Comparison of ENCODE assay signal across 9 cellular contexts in the genomic region with DNA sequence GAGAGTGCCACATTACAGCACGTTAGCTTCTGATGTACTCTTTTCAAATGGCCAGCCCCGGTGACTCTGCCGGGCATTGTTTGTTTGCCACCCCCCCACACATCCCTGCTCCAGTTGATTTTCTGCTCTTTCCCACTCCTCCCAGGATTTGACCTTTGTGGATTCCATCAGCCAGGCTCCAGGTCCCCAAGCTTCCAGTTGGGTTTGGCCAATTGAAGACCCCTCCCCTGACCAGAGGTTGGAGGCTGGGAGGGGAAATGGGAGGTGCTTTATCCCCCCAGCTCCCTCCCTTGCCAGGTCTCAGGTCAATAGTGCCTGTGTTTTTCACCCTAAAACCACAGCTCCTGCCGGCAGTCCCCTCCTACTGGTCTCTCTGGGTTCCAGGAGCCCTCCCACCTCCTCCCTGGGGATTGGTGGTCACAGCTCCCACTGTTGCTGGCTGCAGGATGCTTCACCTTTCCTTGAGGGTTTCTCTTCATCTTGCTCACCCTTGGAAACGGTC. TPM values are rescaled to one million over a fixed set of nuclear protein-coding genes. Genes with fewer than 3 reads are reported as not detected.
DNase-seq lines count a peak whose midpoint lies in the region; ATAC-seq and TF ChIP-seq lines count a peak whose summit lies in the region.
"Had no signal": no experiment of that assay in that cellular context is flagged by ENCODE, and none has a peak within 500 bp of the region (broad histone marks: within the 10 kb centered on the region; RNA-seq: fewer than 3 reads in every experiment).

No MANE protein-coding gene starts in this region.

- no peak overlapping the region for H3K27ac Mint-ChIP-seq in WTC11

- peak overlapping the region in 1 of 2 donors; percentile 32 for H3K9ac ChIP-seq in liver (ENCODE audit: low read depth in 1 of 2, low read length in 2 of 2)

- CTCF ChIA-PET in WTC11 (lab: Charles Lee): interaction anchor here (0.9 to 3.4 kb wide), 13 partner anchors 9 to 266 kb away, joined by 3 to 9 read pairs (median 5); a partner anchor contains a TSS

- no peak for TF ChIP-seq EP300 in tibial nerve (IDR thresholded peaks at IDR 0.05)

- H3K27me3 Mint-ChIP-seq in WTC11 (ENCODE audit: low read depth): no peaks in the 10 kb centered on the region

- TF ChIP-seq CTCF in WTC11 (IDR thresholded peaks at IDR 0.05) (no peak), liver (IDR thresholded peaks at IDR 0.05; ENCODE audit: low read depth, low read length, missing input control) (no peak), tibial nerve (IDR thresholded peaks at IDR 0.05) (no peak)

- H3K9me3 ChIP-seq in liver (ENCODE audit: control insufficient read depth in 4 of 4, low read length in 3 of 4): no peaks in the 10 kb centered on the region
- H3K9me3 ChIP-seq in tibial nerve: no peaks in the 10 kb centered on the region

- peaks cover 43% of the 10 kb centered on the region for H3K4me1 Mint-ChIP-seq in WTC11

- H3K4me3 Mint-ChIP-seq in WTC11: no peak overlapping the region

- POLR2A ChIA-PET in WTC11 (lab: Charles Lee): interaction anchor here (1.1 to 1.6 kb wide), 2 partner anchors 35 to 40 kb away, joined by 3 to 5 read pairs; a partner anchor contains a TSS

- ATAC-seq in WTC11 (peak; percentile 79), HG02884 (IDR thresholded peaks at IDR 0.05; ENCODE audit: unreplicated experiment) (no peak)

- no peaks in the 10 kb centered on the region for H3K9me3 Mint-ChIP-seq in WTC11

- H3K36me3 ChIP-seq in liver (ENCODE audit: control insufficient read depth in 4 of 4, insufficient read depth in 3 of 4, low read depth in 1 of 4, low read length in 3 of 4) (peaks cover 0 to 2% (median under 1%) of the 10 kb centered on the region in 4 donors), tibial nerve (peaks cover 0 to 10% (median 0%) of the 10 kb centered on the region in 3 donors)

- peak; percentile 61 for DNase-seq in activated effector memory CD4-positive, alpha-beta T cell treated with anti-CD3 and anti-CD28 coated beads, Interleukin-2, amount 50 U/mL, for 16 hours
- DNase-seq in activated effector memory CD4-positive, alpha-beta T cell treated with Interleukin-2 at 50 U/mL for 16 hours: no peak
- DNase-seq in WTC11 (ENCODE audit: low spot score) (no peak), tibial nerve (ENCODE audit: low spot score in 2 of 2) (no peak), DMS 273 treated with DMSO at 0.1 percent for 48 hours (lab: John Stamatoyannopoulos, UW) (no peak), iPS-NIHi11 (ENCODE audit: low spot score) (no peak)
- DNase-seq: NCI-H1436 treated with DMSO at 0.1 percent for 48 hours had no signal

- TF ChIP-seq RAD21 in liver (IDR thresholded peaks at IDR 0.05): no peak

- TF ChIP-seq POLR2A in tibial nerve (IDR thresholded peaks at IDR 0.05): no peak

- H3K36me3 Mint-ChIP-seq in WTC11: no peaks in the 10 kb centered on the region

- H3K4me3 ChIP-seq in liver (ENCODE audit: low read depth in 1 of 3, low read length in 3 of 3) (no peak overlapping the region), tibial nerve (no peak overlapping the region)

- 66% methylated on average over 5 of the region's 5 CpGs for WGBS in liver
- 41 to 50% methylated on average over 5 of the region's 5 CpGs for WGBS in tibial nerve, 2 donors

- H3K4me1 ChIP-seq in liver (ENCODE audit: control insufficient read depth in 4 of 4, insufficient read depth in 4 of 4, low read length in 3 of 4) (peaks cover 25 to 55% (median 49%) of the 10 kb centered on the region in 4 donors), tibial nerve (peaks cover 0 to 54% (median 40%) of the 10 kb centered on the region in 4 donors)

- H3K27ac ChIP-seq in liver (ENCODE audit: low read depth in 1 of 2, low read length in 2 of 2) (peak overlapping the region; percentile 73 to 92), tibial nerve (peak overlapping the region; percentile 27 to 88 (median 76))

- no peaks in the 10 kb centered on the region for H3K27me3 ChIP-seq in liver (ENCODE audit: control insufficient read depth in 4 of 4, insufficient read depth in 4 of 4, low read length in 3 of 4)
- H3K27me3 ChIP-seq in tibial nerve: no peaks in the 10 kb centered on the region

TF ChIP-seq in WTC11, 78 proteins besides CTCF, POLR2A, EP300 and RAD21 (continues in another document):
- TF ChIP-seq JAZF1 (CRISPR knock-in tag; IDR thresholded peaks at IDR 0.05): no peak
- TF ChIP-seq, protein P1, sequence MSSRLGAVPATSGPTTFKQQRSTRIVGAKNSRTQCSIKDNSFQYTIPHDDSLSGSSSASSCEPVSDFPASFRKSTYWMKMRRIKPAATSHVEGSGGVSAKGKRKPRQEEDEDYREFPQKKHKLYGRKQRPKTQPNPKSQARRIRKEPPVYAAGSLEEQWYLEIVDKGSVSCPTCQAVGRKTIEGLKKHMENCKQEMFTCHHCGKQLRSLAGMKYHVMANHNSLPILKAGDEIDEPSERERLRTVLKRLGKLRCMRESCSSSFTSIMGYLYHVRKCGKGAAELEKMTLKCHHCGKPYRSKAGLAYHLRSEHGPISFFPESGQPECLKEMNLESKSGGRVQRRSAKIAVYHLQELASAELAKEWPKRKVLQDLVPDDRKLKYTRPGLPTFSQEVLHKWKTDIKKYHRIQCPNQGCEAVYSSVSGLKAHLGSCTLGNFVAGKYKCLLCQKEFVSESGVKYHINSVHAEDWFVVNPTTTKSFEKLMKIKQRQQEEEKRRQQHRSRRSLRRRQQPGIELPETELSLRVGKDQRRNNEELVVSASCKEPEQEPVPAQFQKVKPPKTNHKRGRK (CRISPR knock-in tag; IDR thresholded peaks at IDR 0.05; ENCODE audit: borderline replicate concordance): no peak
- no peak for TF ChIP-seq ETV6 (CRISPR knock-in tag; IDR thresholded peaks at IDR 0.05)
- TF ChIP-seq ZNF423 (CRISPR knock-in tag; IDR thresholded peaks at IDR 0.05): no peak
- TF ChIP-seq GABPB1 (CRISPR knock-in tag; IDR thresholded peaks at IDR 0.05): no peak
- TF ChIP-seq FOXJ3 (CRISPR knock-in tag; IDR thresholded peaks at IDR 0.05; ENCODE audit: borderline replicate concordance): no peak

TF ChIP-seq in liver, 16 proteins besides CTCF, POLR2A, EP300 and RAD21 (continues in another document):
- TF ChIP-seq SP1 (IDR thresholded peaks at IDR 0.05) (no peak), FOXA2 (IDR thresholded peaks at IDR 0.05) (no peak), FOXA1 (IDR thresholded peaks at IDR 0.05) (no peak), JUND (IDR thresholded peaks at IDR 0.05) (no peak), TAF1 (conservative IDR thresholded peaks at IDR 0.05) (no peak), YY1 (IDR thresholded peaks at IDR 0.05) (no peak), GABPA (IDR thresholded peaks at IDR 0.05 in 1 of 2, conservative IDR thresholded peaks at IDR 0.05 in 1 of 2) (no peak), HNF4G (IDR thresholded peaks at IDR 0.05) (no peak), RXRA (IDR thresholded peaks at IDR 0.05) (no peak), NR2F2 (IDR thresholded peaks at IDR 0.05) (no peak), EGR1 (IDR thresholded peaks at IDR 0.05; ENCODE audit: low read depth in 2 of 2) (no peak)
- TF ChIP-seq, protein P2, sequence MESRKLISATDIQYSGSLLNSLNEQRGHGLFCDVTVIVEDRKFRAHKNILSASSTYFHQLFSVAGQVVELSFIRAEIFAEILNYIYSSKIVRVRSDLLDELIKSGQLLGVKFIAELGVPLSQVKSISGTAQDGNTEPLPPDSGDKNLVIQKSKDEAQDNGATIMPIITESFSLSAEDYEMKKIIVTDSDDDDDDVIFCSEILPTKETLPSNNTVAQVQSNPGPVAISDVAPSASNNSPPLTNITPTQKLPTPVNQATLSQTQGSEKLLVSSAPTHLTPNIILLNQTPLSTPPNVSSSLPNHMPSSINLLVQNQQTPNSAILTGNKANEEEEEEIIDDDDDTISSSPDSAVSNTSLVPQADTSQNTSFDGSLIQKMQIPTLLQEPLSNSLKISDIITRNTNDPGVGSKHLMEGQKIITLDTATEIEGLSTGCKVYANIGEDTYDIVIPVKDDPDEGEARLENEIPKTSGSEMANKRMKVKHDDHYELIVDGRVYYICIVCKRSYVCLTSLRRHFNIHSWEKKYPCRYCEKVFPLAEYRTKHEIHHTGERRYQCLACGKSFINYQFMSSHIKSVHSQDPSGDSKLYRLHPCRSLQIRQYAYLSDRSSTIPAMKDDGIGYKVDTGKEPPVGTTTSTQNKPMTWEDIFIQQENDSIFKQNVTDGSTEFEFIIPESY (IDR thresholded peaks at IDR 0.05): no peak
- TF ChIP-seq, protein P3, sequence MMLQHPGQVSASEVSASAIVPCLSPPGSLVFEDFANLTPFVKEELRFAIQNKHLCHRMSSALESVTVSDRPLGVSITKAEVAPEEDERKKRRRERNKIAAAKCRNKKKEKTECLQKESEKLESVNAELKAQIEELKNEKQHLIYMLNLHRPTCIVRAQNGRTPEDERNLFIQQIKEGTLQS (IDR thresholded peaks at IDR 0.05): no peak
- TF ChIP-seq, protein P4, sequence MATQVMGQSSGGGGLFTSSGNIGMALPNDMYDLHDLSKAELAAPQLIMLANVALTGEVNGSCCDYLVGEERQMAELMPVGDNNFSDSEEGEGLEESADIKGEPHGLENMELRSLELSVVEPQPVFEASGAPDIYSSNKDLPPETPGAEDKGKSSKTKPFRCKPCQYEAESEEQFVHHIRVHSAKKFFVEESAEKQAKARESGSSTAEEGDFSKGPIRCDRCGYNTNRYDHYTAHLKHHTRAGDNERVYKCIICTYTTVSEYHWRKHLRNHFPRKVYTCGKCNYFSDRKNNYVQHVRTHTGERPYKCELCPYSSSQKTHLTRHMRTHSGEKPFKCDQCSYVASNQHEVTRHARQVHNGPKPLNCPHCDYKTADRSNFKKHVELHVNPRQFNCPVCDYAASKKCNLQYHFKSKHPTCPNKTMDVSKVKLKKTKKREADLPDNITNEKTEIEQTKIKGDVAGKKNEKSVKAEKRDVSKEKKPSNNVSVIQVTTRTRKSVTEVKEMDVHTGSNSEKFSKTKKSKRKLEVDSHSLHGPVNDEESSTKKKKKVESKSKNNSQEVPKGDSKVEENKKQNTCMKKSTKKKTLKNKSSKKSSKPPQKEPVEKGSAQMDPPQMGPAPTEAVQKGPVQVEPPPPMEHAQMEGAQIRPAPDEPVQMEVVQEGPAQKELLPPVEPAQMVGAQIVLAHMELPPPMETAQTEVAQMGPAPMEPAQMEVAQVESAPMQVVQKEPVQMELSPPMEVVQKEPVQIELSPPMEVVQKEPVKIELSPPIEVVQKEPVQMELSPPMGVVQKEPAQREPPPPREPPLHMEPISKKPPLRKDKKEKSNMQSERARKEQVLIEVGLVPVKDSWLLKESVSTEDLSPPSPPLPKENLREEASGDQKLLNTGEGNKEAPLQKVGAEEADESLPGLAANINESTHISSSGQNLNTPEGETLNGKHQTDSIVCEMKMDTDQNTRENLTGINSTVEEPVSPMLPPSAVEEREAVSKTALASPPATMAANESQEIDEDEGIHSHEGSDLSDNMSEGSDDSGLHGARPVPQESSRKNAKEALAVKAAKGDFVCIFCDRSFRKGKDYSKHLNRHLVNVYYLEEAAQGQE (IDR thresholded peaks at IDR 0.05): no peak
- TF ChIP-seq, protein P5, sequence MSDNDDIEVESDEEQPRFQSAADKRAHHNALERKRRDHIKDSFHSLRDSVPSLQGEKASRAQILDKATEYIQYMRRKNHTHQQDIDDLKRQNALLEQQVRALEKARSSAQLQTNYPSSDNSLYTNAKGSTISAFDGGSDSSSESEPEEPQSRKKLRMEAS (IDR thresholded peaks at IDR 0.05): no peak

RNA-seq across cellular contexts. Expression of a gene that starts 34.9 kb away (rescaled TPM):
- total RNA-seq in WTC11 (2021): 8.8 to 9.8 TPM (median 9.4 TPM) in 3 replicates
- total RNA-seq in liver: 10 to 100 TPM in 1 of 2 donors, 1 to 10 TPM in 1; 9.5 to 42.6 TPM
- 10 to 100 TPM; 22.1 to 27.3 TPM for polyA plus RNA-seq in liver
- total RNA-seq in tibial nerve: 10 to 100 TPM; 15.1 to 36.9 (median 28.4) TPM
